ENCODE assay signal across 8 cellular contexts in genomic region chr2:40256649-40257048, GRCh38.
DNase-seq lines count a peak whose midpoint lies in the region; ATAC-seq and TF ChIP-seq lines count a peak whose summit lies in the region.
"Had no signal": no experiment of that assay in that cellular context is flagged by ENCODE, and none has a peak within 500 bp of the region (broad histone marks: within the 10 kb centered on the region; RNA-seq: fewer than 3 reads in every experiment).

No MANE protein-coding gene starts in this region.

- intact Hi-C loops in tibial artery (cut with DNase I; ENCODE audit: low total_unique reads): no loop called here

- TF ChIP-seq CTCF in tibial artery (IDR thresholded peaks at IDR 0.05): no peak

- POLR2A ChIA-PET in HEK293T (lab: Yijun Ruan, JAX): no interaction called here

- no peaks in the 10 kb centered on the region for H3K27me3 ChIP-seq in tibial artery

- no peak overlapping the region for H3K27ac ChIP-seq in tibial artery

- no peaks in the 10 kb centered on the region for H3K36me3 ChIP-seq in tibial artery

- H3K4me1 ChIP-seq in tibial artery: no peaks in the 10 kb centered on the region

- CTCF ChIA-PET in HEK293T (lab: Yijun Ruan, JAX): interaction anchor here (0.6 to 1.5 kb wide), 3 partner anchors 12 to 1309 kb away, joined by 3 to 6 read pairs (median 6); no protein-coding TSS in a partner anchor

- DNase-seq in DMS53 treated with DMSO at 0.1 percent for 48 hours (lab: John Stamatoyannopoulos, UW; ENCODE audit: unreplicated experiment) (peak; percentile 3), HEK293T (ENCODE audit: extremely low spot score) (peak; percentile 51), RPMI7951 (ENCODE audit: low read depth) (peak; percentile 62), iPS-NIHi11 (ENCODE audit: low spot score) (peak; percentile 67), GF-D8 (lab: John Stamatoyannopoulos, UW) (no peak), tibial artery (no peak)
- DNase-seq: activated CD4-positive, alpha-beta T cell treated with anti-CD3 and anti-CD28 coated beads for 36 hours had no signal

- no peak overlapping the region for H3K4me3 ChIP-seq in tibial artery

- no peak for ATAC-seq in HG03460 (IDR thresholded peaks at IDR 0.05; ENCODE audit: unreplicated experiment)
- ATAC-seq: activated CD4-positive, alpha-beta T cell treated with anti-CD3 and anti-CD28 coated beads for 36 hours had no signal

- H3K9me3 ChIP-seq in tibial artery: no peaks in the 10 kb centered on the region

TF ChIP-seq in HEK293T, 16 proteins besides CTCF, POLR2A, EP300 and RAD21:
- TF ChIP-seq L3MBTL2 (conservative IDR thresholded peaks at IDR 0.05): no peak

Comparison
In these comparisons a context has a peak if more than half of its experiments do, and no peak if none do; other contexts are left out.
1. DNase-seq: peak in DMS53 treated with DMSO at 0.1 percent for 48 hours (single experiment), HEK293T (single experiment), RPMI7951 (single experiment) and iPS-NIHi11 (single experiment); none in GF-D8 (single experiment) and tibial artery (0 of 2).